22 cellular contexts compared by ENCODE assay signal in genomic region chr2:20146401-20146800, GRCh38.
DNase-seq lines count a peak whose midpoint lies in the region; ATAC-seq, FAIRE-seq and TF ChIP-seq lines count a peak whose summit lies in the region.
"Had no signal": no experiment of that assay in that cellular context is flagged by ENCODE, and none has a peak within 500 bp of the region (broad histone marks: within the 10 kb centered on the region; RNA-seq: fewer than 3 reads in every experiment).

No MANE protein-coding gene starts in this region.

- no peak for TF ChIP-seq CTCF in HepG2 (CRISPR knock-in tag; IDR thresholded peaks at IDR 0.05)
- TF ChIP-seq CTCF in right lobe of liver (IDR thresholded peaks at IDR 0.05) = no peak
- no peak for TF ChIP-seq CTCF in nephron (IDR thresholded peaks at IDR 0.05; ENCODE audit: unreplicated experiment in 3 of 3)
- no peak for TF ChIP-seq CTCF in body of pancreas (IDR thresholded peaks at IDR 0.05)

- intact Hi-C loops in HepG2 (cut with micrococcal nuclease; ENCODE audit: unreplicated experiment) = no loop called here
- intact Hi-C loops in right lobe of liver (cut with DNase I) = loop anchor here in 1 of 2 donors (5.0 kb wide), 1 partner anchor 36 kb away; no protein-coding TSS in a partner anchor
- intact Hi-C loops in body of pancreas (cut with DNase I) = no loop called here

- no peak overlapping the region for H2AFZ ChIP-seq in HepG2 (ENCODE audit: low read length)

- POLR2A ChIA-PET in HepG2 (lab: Yijun Ruan, JAX) = no interaction called here

- BruUV-seq in HepG2 (replicated peaks; lab: Mats Ljungman, UMichigan) = no TSS peak

- TF ChIP-seq POLR2A in HepG2 (IDR thresholded peaks at IDR 0.05; ENCODE audit: insufficient read depth in 1 of 2, low read depth in 2 of 2, low read length in 2 of 2) (no peak), right lobe of liver (IDR thresholded peaks at IDR 0.05) (no peak), body of pancreas (IDR thresholded peaks at IDR 0.05) (no peak)

- H3K27me3 Mint-ChIP-seq in nephron (ENCODE audit: low read depth) = peaks cover 8% of the 10 kb centered on the region

- no peak for DNase-seq in HepG2 (ENCODE audit: low spot score)
- no peak for DNase-seq in right lobe of liver
- peak; percentile 49 for DNase-seq in amniotic epithelial cell (ENCODE audit: low read depth)
- no peak for DNase-seq in body of pancreas
- no peak for DNase-seq in stimulated activated CD4-positive, alpha-beta T cell treated with anti-CD3 and anti-CD28 coated beads, Interleukin-15, amount 100 ng/mL, for 24 hours
- DNase-seq in NCI-H774 (lab: John Stamatoyannopoulos, UW) = no peak
- no peak for DNase-seq in NCI-H2171 (lab: John Stamatoyannopoulos, UW)
- DNase-seq: ACHN; CD4-positive, alpha-beta T cell; DMS 273 treated with DMSO at 0.1 percent for 48 hours; DND-41; NCI-H1105; NCI-H146; NCI-H2029; NCI-H526; SHP77 treated with DMSO at 0.1 percent for 48 hours; SW 1271 had no signal

- in situ Hi-C loops in HepG2 (cut with HindIII; ENCODE audit: extremely low pct_ligation_motif_present, low pct_unique_long_range_greater_than_20kb) = no loop called here

- no peak overlapping the region for H3K4me3 ChIP-seq in HepG2 (replicated peaks in 1 of 3; ENCODE audit: insufficient read depth in 1 of 3, low read depth in 2 of 3, low read length in 3 of 3)
- no peak overlapping the region for H3K4me3 ChIP-seq in right lobe of liver
- H3K4me3 ChIP-seq in body of pancreas = no peak overlapping the region
- H3K4me3 ChIP-seq: BLaER1, SK-N-MC had no signal

- ATAC-seq in HepG2 (no peak), right lobe of liver (no peak), body of pancreas (no peak)

- no peaks in the 10 kb centered on the region for H3K36me3 Mint-ChIP-seq in nephron (ENCODE audit: low read depth)

- CTCF ChIA-PET in HepG2 (lab: Yijun Ruan, JAX; ENCODE audit: low intra/inter-chr PET ratio, low total read pairs) = no interaction called here

- no peak for FAIRE-seq in HepG2 (lab: Jason Lieb, UNC)

- 22% methylated on average over 2 of the region's 2 CpGs for WGBS in HepG2 (ENCODE audit: low lambda C conversion rate)
- WGBS in right lobe of liver (ENCODE audit: insufficient coverage, low coverage, low lambda C conversion rate, missing lambda C conversion rate) = 88% methylated on average over 2 of the region's 2 CpGs
- 87 to 94% methylated on average over 2 of the region's 2 CpGs for WGBS in body of pancreas, 2 donors

- no peak for TF ChIP-seq RAD21 in HepG2 (CRISPR knock-in tag; IDR thresholded peaks at IDR 0.05)

- no peaks in the 10 kb centered on the region for H4K20me1 ChIP-seq in HepG2 (ENCODE audit: insufficient read depth, low read length)
- H4K20me1 ChIP-seq: BLaER1 had no signal

- no peak overlapping the region for H3K9ac ChIP-seq in HepG2 (ENCODE audit: insufficient read depth, low read depth, low read length)
- H3K9ac ChIP-seq: BLaER1 had no signal

- H3K4me1 Mint-ChIP-seq in nephron = peaks cover 47% of the 10 kb centered on the region

- peaks cover 2 to 29% of the 10 kb centered on the region in 2 experiments; a peak in 4 of 5 replicates for H3K27me3 ChIP-seq in HepG2 (ENCODE audit: control insufficient read depth in 1 of 2, insufficient read depth in 2 of 2, low read length in 2 of 2)
- H3K27me3 ChIP-seq in right lobe of liver = no peaks in the 10 kb centered on the region
- H3K27me3 ChIP-seq in body of pancreas = no peaks in the 10 kb centered on the region
- H3K27me3 ChIP-seq: BLaER1 had no signal

- H3K9me3 Mint-ChIP-seq in nephron = no peaks in the 10 kb centered on the region
- H3K9me3 Mint-ChIP-seq: CD4-positive, alpha-beta T cell had no signal

- H3K4me1 ChIP-seq in HepG2 (ENCODE audit: insufficient read depth, low read length) (peaks cover 34% of the 10 kb centered on the region), right lobe of liver (peaks cover 0 to 8% (median 4%) of the 10 kb centered on the region in 4 donors), body of pancreas (peaks cover 8% of the 10 kb centered on the region)
- H3K4me1 ChIP-seq: Caco-2 had no signal

- TF ChIP-seq EP300 in HepG2 (IDR thresholded peaks at IDR 0.05; ENCODE audit: low read depth in 2 of 2, low read length in 2 of 2) = no peak
- no peak for TF ChIP-seq EP300 in HepG2 (CRISPR knock-in tag; IDR thresholded peaks at IDR 0.05; ENCODE audit: borderline replicate concordance)

- H3K79me2 ChIP-seq in HepG2 (ENCODE audit: insufficient read depth, low read length) = no peaks in the 10 kb centered on the region

- no peak overlapping the region for H3K4me3 Mint-ChIP-seq in nephron
- H3K4me3 Mint-ChIP-seq: CD4-positive, alpha-beta T cell had no signal

- no peaks in the 10 kb centered on the region for H3K9me3 ChIP-seq in HepG2 (ENCODE audit: low read length)
- H3K9me3 ChIP-seq in right lobe of liver = no peaks in the 10 kb centered on the region
- H3K9me3 ChIP-seq in body of pancreas = no peaks in the 10 kb centered on the region
- H3K9me3 ChIP-seq: BLaER1, Caco-2 had no signal

- H3K36me3 ChIP-seq in HepG2 (replicated peaks in 1 of 2; ENCODE audit: control insufficient read depth in 1 of 2, insufficient read depth in 2 of 2, low read length in 2 of 2) = no peaks in the 10 kb centered on the region
- no peaks in the 10 kb centered on the region for H3K36me3 ChIP-seq in right lobe of liver
- H3K36me3 ChIP-seq in body of pancreas (replicated peaks in 1 of 2; ENCODE audit: insufficient read depth in 1 of 2, low read depth in 2 of 2) = no peaks in the 10 kb centered on the region
- H3K36me3 ChIP-seq: BLaER1 had no signal

- H3K27ac Mint-ChIP-seq in nephron = peak overlapping the region in 2 of 3 experiments; percentile 47 to 76
- H3K27ac Mint-ChIP-seq: CD4-positive, alpha-beta T cell had no signal

- H3K4me2 ChIP-seq in HepG2 (ENCODE audit: low read depth, low read length) = peak overlapping the region; percentile 6; the same call in 1 of the 2 replicates
- H3K4me2 ChIP-seq: BLaER1 had no signal

- H3K27ac ChIP-seq in HepG2 (ENCODE audit: extremely low read length, insufficient read depth, low read length) (no peak overlapping the region), right lobe of liver (no peak overlapping the region), body of pancreas (no peak overlapping the region)
- H3K27ac ChIP-seq: 22Rv1, BLaER1, SK-N-MC had no signal

TF ChIP-seq in HepG2, 621 proteins besides CTCF, POLR2A, EP300 and RAD21 (continues in another document):
- TF ChIP-seq, protein P1, sequence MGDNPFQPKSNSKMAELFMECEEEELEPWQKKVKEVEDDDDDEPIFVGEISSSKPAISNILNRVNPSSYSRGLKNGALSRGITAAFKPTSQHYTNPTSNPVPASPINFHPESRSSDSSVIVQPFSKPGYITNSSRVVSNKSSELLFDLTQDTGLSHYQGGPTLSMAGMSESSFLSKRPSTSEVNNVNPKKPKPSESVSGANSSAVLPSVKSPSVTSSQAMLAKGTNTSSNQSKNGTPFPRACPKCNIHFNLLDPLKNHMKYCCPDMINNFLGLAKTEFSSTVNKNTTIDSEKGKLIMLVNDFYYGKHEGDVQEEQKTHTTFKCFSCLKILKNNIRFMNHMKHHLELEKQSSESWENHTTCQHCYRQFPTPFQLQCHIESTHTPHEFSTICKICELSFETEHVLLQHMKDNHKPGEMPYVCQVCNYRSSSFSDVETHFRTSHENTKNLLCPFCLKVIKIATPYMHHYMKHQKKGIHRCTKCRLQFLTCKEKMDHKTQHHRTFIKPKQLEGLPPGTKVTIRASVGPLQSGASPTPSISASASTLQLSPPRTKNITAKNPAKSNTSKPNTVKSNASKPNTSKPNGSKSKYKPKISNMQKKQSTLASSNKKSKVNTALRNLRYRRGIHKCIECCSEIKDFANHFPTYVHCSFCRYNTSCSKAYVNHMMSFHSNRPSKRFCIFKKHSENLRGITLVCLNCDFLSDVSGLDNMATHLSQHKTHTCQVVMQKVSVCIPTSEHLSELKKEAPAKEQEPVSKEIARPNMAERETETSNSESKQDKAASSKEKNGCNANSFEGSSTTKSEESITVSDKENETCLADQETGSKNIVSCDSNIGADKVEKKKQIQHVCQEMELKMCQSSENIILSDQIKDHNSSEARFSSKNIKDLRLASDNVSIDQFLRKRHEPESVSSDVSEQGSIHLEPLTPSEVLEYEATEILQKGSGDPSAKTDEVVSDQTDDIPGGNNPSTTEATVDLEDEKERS (CRISPR knock-in tag; IDR thresholded peaks at IDR 0.05) = no peak
- TF ChIP-seq, protein P2, sequence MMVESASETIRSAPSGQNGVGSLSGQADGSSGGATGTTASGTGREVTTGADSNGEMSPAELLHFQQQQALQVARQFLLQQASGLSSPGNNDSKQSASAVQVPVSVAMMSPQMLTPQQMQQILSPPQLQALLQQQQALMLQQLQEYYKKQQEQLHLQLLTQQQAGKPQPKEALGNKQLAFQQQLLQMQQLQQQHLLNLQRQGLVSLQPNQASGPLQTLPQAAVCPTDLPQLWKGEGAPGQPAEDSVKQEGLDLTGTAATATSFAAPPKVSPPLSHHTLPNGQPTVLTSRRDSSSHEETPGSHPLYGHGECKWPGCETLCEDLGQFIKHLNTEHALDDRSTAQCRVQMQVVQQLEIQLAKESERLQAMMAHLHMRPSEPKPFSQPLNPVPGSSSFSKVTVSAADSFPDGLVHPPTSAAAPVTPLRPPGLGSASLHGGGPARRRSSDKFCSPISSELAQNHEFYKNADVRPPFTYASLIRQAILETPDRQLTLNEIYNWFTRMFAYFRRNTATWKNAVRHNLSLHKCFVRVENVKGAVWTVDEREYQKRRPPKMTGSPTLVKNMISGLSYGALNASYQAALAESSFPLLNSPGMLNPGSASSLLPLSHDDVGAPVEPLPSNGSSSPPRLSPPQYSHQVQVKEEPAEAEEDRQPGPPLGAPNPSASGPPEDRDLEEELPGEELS (CRISPR knock-in tag; IDR thresholded peaks at IDR 0.05) = no peak
- TF ChIP-seq MTF1 (CRISPR knock-in tag; IDR thresholded peaks at IDR 0.05) (no peak), SP140L (CRISPR knock-in tag; IDR thresholded peaks at IDR 0.05; ENCODE audit: borderline replicate concordance) (no peak), MZF1 (CRISPR knock-in tag; IDR thresholded peaks at IDR 0.05; ENCODE audit: borderline replicate concordance) (no peak), NFE2L1 (CRISPR knock-in tag; IDR thresholded peaks at IDR 0.05; ENCODE audit: borderline replicate concordance) (no peak), ZNF292 (CRISPR knock-in tag; IDR thresholded peaks at IDR 0.05; ENCODE audit: borderline replicate concordance, low read depth) (no peak), GATA4 (IDR thresholded peaks at IDR 0.05; ENCODE audit: borderline replicate concordance, low read depth) (no peak)
